In the genomic region with DNA sequence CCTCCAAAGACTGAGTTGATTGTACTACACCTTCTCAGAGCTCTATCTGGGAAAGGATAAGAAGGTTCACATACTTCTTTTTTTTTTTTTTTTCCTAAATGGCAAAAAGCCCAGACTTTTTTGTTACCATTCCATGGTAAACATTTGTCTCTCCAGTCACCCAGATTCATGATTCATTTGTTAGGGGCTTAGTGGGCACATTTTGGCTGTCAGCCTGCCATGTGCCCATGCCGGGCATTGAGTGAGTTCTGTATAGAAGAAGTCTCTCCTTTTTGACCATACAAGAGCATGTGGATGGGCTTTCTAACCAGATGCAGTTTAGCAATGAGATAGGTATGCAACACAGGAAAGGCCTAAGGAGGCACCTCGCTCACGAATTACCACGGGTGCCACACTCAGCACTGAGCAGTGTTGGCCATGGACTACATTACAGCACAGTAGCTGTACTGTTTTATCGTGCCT, we compare ENCODE assay signal across 15 cellular contexts.
DNase-seq lines count a peak whose midpoint lies in the region; FAIRE-seq and TF ChIP-seq lines count a peak whose summit lies in the region.
"Had no signal": no experiment of that assay in that cellular context is flagged by ENCODE, and none has a peak within 500 bp of the region (broad histone marks: within the 10 kb centered on the region; RNA-seq: fewer than 3 reads in every experiment).

No MANE protein-coding gene starts in this region.

- DNase-seq in HTR-8/SVneo (ENCODE audit: insufficient read length, low spot score) (peak; percentile 27), brain microvascular endothelial cell (peak; percentile 54), islet precursor cell (peak; percentile 64), OCI-M2 (lab: John Stamatoyannopoulos, UW; ENCODE audit: unreplicated experiment) (no peak), NCI-H1930 (lab: John Stamatoyannopoulos, UW) (no peak), NCI-H2107 treated with DMSO at 0.1 percent for 48 hours (lab: John Stamatoyannopoulos, UW; ENCODE audit: unreplicated experiment) (no peak)
- no peak for DNase-seq in activated CD4-positive, alpha-beta T cell treated with anti-CD3 and anti-CD28 coated beads, Interleukin-2, amount 10 ng/mL, durations not matched to agents 24 days and 14 days
- DNase-seq: ACHN; dorsolateral prefrontal cortex; NCI-H1092 treated with DMSO at 0.1 percent for 48 hours; stimulated activated CD4-positive, alpha-beta T cell treated with anti-CD3 and anti-CD28 coated beads, Interleukin-2, amount 100 ng/mL, for 48 hours had no signal

- peaks cover 20% of the 10 kb centered on the region for H3K4me1 ChIP-seq in ACC112 (ENCODE audit: control insufficient read depth, insufficient read depth, low read length, unreplicated experiment)

- in situ Hi-C loops in brain microvascular endothelial cell (cut with HindIII; ENCODE audit: low pct_ligation_motif_present, low sequenced_read_pairs), result no loop called here

- H3K36me3 ChIP-seq in ACC112 (ENCODE audit: insufficient read depth, low read length) (no peaks in the 10 kb centered on the region), brain microvascular endothelial cell (replicated peaks) (no peaks in the 10 kb centered on the region)

- H3K36me3 Mint-ChIP-seq in activated CD4-positive, alpha-beta T cell treated with anti-CD3 and anti-CD28 coated beads, Interleukin-2, amount 10 ng/mL, durations not matched to agents 24 days and 14 days (ENCODE audit: low read depth), result no peaks in the 10 kb centered on the region
- H3K36me3 Mint-ChIP-seq: natural killer cell treated with Interleukin-12 subunit alpha and Interleukin-12 subunit beta and Interleukin-15 and Interleukin-18, amount 100 ng/mL, for 72 hours had no signal

- no peak overlapping the region for H3K4me3 ChIP-seq in ACC112 (ENCODE audit: low read depth, low read length)
- no peak overlapping the region for H3K4me3 ChIP-seq in brain microvascular endothelial cell (ENCODE audit: low read depth, low read length)
- H3K4me3 ChIP-seq: dorsolateral prefrontal cortex, PC-9 had no signal

- intact Hi-C loops in activated CD4-positive, alpha-beta T cell treated with anti-CD3 and anti-CD28 coated beads, Interleukin-2, amount 10 ng/mL, durations not matched to agents 24 days and 14 days (cut with micrococcal nuclease), result no loop called here

- no peaks in the 10 kb centered on the region for H3K79me2 ChIP-seq in ACC112 (ENCODE audit: control insufficient read depth, insufficient read depth, low read length, unreplicated experiment)

- H3K9me3 Mint-ChIP-seq in activated CD4-positive, alpha-beta T cell treated with anti-CD3 and anti-CD28 coated beads, Interleukin-2, amount 10 ng/mL, durations not matched to agents 24 days and 14 days, result peaks cover 7% of the 10 kb centered on the region

- no peak for TF ChIP-seq CTCF in brain microvascular endothelial cell (IDR thresholded peaks at IDR 0.05; ENCODE audit: low read depth, low read length, missing control alignments)

- H3K4me1 Mint-ChIP-seq in activated CD4-positive, alpha-beta T cell treated with anti-CD3 and anti-CD28 coated beads, Interleukin-2, amount 10 ng/mL, durations not matched to agents 24 days and 14 days, result no peaks in the 10 kb centered on the region

- no peak overlapping the region for H3K4me3 Mint-ChIP-seq in activated CD4-positive, alpha-beta T cell treated with anti-CD3 and anti-CD28 coated beads, Interleukin-2, amount 10 ng/mL, durations not matched to agents 24 days and 14 days
- H3K4me3 Mint-ChIP-seq: natural killer cell treated with Interleukin-12 subunit alpha and Interleukin-12 subunit beta and Interleukin-15 and Interleukin-18, amount 100 ng/mL, for 72 hours had no signal

- FAIRE-seq in HTR-8/SVneo (lab: Jason Lieb, UNC), result peak; percentile 13

- H3K27ac Mint-ChIP-seq in activated CD4-positive, alpha-beta T cell treated with anti-CD3 and anti-CD28 coated beads, Interleukin-2, amount 10 ng/mL, durations not matched to agents 24 days and 14 days, result no peak overlapping the region
- H3K27ac Mint-ChIP-seq: natural killer cell treated with Interleukin-12 subunit alpha and Interleukin-12 subunit beta and Interleukin-15 and Interleukin-18, amount 100 ng/mL, for 72 hours had no signal

- H2AFZ ChIP-seq in ACC112 (ENCODE audit: low read length, unreplicated experiment), result peak overlapping the region; percentile 68
- H2AFZ ChIP-seq: PC-9 had no signal

- no peaks in the 10 kb centered on the region for H3K27me3 Mint-ChIP-seq in activated CD4-positive, alpha-beta T cell treated with anti-CD3 and anti-CD28 coated beads, Interleukin-2, amount 10 ng/mL, durations not matched to agents 24 days and 14 days
- H3K27me3 Mint-ChIP-seq: natural killer cell treated with Interleukin-12 subunit alpha and Interleukin-12 subunit beta and Interleukin-15 and Interleukin-18, amount 100 ng/mL, for 72 hours had no signal

- H3K27ac ChIP-seq in ACC112 (ENCODE audit: low read depth, low read length) (peak overlapping the region; percentile 19), brain microvascular endothelial cell (no peak overlapping the region)
- H3K27ac ChIP-seq: dorsolateral prefrontal cortex, PC-9, VCaP had no signal

- H3K27me3 ChIP-seq in ACC112 (ENCODE audit: insufficient read depth, low read length) (no peaks in the 10 kb centered on the region), brain microvascular endothelial cell (replicated peaks) (no peaks in the 10 kb centered on the region)

Comparison
In these comparisons a context has a peak if more than half of its experiments do, and no peak if none do; other contexts are left out.
1. DNase-seq: peak in HTR-8/SVneo (single experiment), brain microvascular endothelial cell (single experiment) and islet precursor cell (single experiment); none in OCI-M2 (single experiment), activated CD4-positive, alpha-beta T cell treated with anti-CD3 and anti-CD28 coated beads, Interleukin-2, amount 10 ng/mL, durations not matched to agents 24 days and 14 days (single experiment), NCI-H1930 (0 of 2) and NCI-H2107 treated with DMSO at 0.1 percent for 48 hours (single experiment).